Comparison of ENCODE assay signal across 9 cellular contexts in genomic region chr3:194536883-194537637, GRCh38.
DNase-seq lines count a peak whose midpoint lies in the region; ATAC-seq and TF ChIP-seq lines count a peak whose summit lies in the region.
"Had no signal": no experiment of that assay in that cellular context is flagged by ENCODE, and none has a peak within 500 bp of the region (broad histone marks: within the 10 kb centered on the region; RNA-seq: fewer than 3 reads in every experiment).

No MANE protein-coding gene starts in this region.

- no peaks in the 10 kb centered on the region for H3K36me3 Mint-ChIP-seq in nephron (ENCODE audit: low read depth)
- no peaks in the 10 kb centered on the region for H3K36me3 Mint-ChIP-seq in stimulated activated effector memory CD8-positive, alpha-beta T cell treated with anti-CD3 and anti-CD28 coated beads, Interleukin-12 subunit alpha, Interleukin-12 subunit beta, amount 100 ng/mL, for 72 hours

- ATAC-seq in HG03097 (IDR thresholded peaks at IDR 0.05; ENCODE audit: low FRiP score, unreplicated experiment): no peak
- no peak for ATAC-seq in stimulated activated effector memory CD8-positive, alpha-beta T cell treated with anti-CD3 and anti-CD28 coated beads, Interleukin-12 subunit alpha, Interleukin-12 subunit beta, amount 100 ng/mL, for 72 hours

- peaks cover 25% of the 10 kb centered on the region for H3K9me3 Mint-ChIP-seq in nephron
- peaks cover 9% of the 10 kb centered on the region for H3K9me3 Mint-ChIP-seq in stimulated activated effector memory CD8-positive, alpha-beta T cell treated with anti-CD3 and anti-CD28 coated beads, Interleukin-12 subunit alpha, Interleukin-12 subunit beta, amount 100 ng/mL, for 72 hours
- H3K9me3 Mint-ChIP-seq: central memory CD8-positive, alpha-beta T cell had no signal

- DNase-seq in DMS 273 treated with DMSO at 0.1 percent for 48 hours (lab: John Stamatoyannopoulos, UW): peak; percentile 54
- peak; percentile 78 for DNase-seq in NCI-H2029 (lab: John Stamatoyannopoulos, UW)
- DNase-seq in cerebellar cortex (ENCODE audit: low spot score): peak; percentile 36
- DNase-seq in pons (ENCODE audit: low spot score): no peak
- no peak for DNase-seq in stimulated activated CD8-positive, alpha-beta memory T cell treated with anti-CD3 and anti-CD28 coated beads, Interleukin-4, amount 100 ng/mL, for 48 hours
- no peak for DNase-seq in stimulated activated effector memory CD8-positive, alpha-beta T cell treated with anti-CD3 and anti-CD28 coated beads, Interleukin-12 subunit alpha, Interleukin-12 subunit beta, amount 100 ng/mL, for 72 hours (ENCODE audit: low spot score in 2 of 2)

- no peak overlapping the region for H3K4me3 Mint-ChIP-seq in nephron
- no peak overlapping the region for H3K4me3 Mint-ChIP-seq in stimulated activated effector memory CD8-positive, alpha-beta T cell treated with anti-CD3 and anti-CD28 coated beads, Interleukin-12 subunit alpha, Interleukin-12 subunit beta, amount 100 ng/mL, for 72 hours
- H3K4me3 Mint-ChIP-seq: central memory CD8-positive, alpha-beta T cell had no signal

- H3K27ac Mint-ChIP-seq in nephron: peak overlapping the region; percentile 35 to 89 (median 53)
- H3K27ac Mint-ChIP-seq in stimulated activated effector memory CD8-positive, alpha-beta T cell treated with anti-CD3 and anti-CD28 coated beads, Interleukin-12 subunit alpha, Interleukin-12 subunit beta, amount 100 ng/mL, for 72 hours: no peak overlapping the region

- H3K27me3 Mint-ChIP-seq in nephron (ENCODE audit: low read depth): peaks cover 8% of the 10 kb centered on the region

- H3K4me1 Mint-ChIP-seq in nephron: peaks cover 11% of the 10 kb centered on the region
- peaks cover 5% of the 10 kb centered on the region for H3K4me1 Mint-ChIP-seq in stimulated activated effector memory CD8-positive, alpha-beta T cell treated with anti-CD3 and anti-CD28 coated beads, Interleukin-12 subunit alpha, Interleukin-12 subunit beta, amount 100 ng/mL, for 72 hours
- H3K4me1 Mint-ChIP-seq: central memory CD8-positive, alpha-beta T cell had no signal

- TF ChIP-seq CTCF in nephron (IDR thresholded peaks at IDR 0.05; ENCODE audit: unreplicated experiment in 3 of 3): no peak

Comparison
In these comparisons a context has a peak if more than half of its experiments do, and no peak if none do; other contexts are left out.
1. DNase-seq: peak in DMS 273 treated with DMSO at 0.1 percent for 48 hours (single experiment), NCI-H2029 (single experiment) and cerebellar cortex (single experiment); none in pons (single experiment), stimulated activated CD8-positive, alpha-beta memory T cell treated with anti-CD3 and anti-CD28 coated beads, Interleukin-4, amount 100 ng/mL, for 48 hours (single experiment) and stimulated activated effector memory CD8-positive, alpha-beta T cell treated with anti-CD3 and anti-CD28 coated beads, Interleukin-12 subunit alpha, Interleukin-12 subunit beta, amount 100 ng/mL, for 72 hours (0 of 2).